26 cellular contexts compared by ENCODE assay signal in genomic region chr12:63864456-63864709, GRCh38.
"Had no signal": no experiment of that assay in that cellular context is flagged by ENCODE, and none has a peak within 500 bp of the region (broad histone marks: within the 10 kb centered on the region; RNA-seq: fewer than 3 reads in every experiment).

No MANE protein-coding gene starts in this region.

- H3K4me2 ChIP-seq: hepatocyte, neural progenitor cell had no signal

- H3K4me3 ChIP-seq: coronary artery, esophagus muscularis mucosa, gastroesophageal sphincter, heart left ventricle, hepatocyte, lung, mucosa of descending colon, neural progenitor cell, prostate gland, right atrium auricular region, spleen, thoracic aorta, transverse colon, upper lobe of right lung, uterus had no signal

- H3K4me1 ChIP-seq: neural progenitor cell, prostate gland, uterus had no signal

- H3K27ac ChIP-seq: coronary artery, esophagus muscularis mucosa, foreskin keratinocyte, gastroesophageal sphincter, heart left ventricle, neural progenitor cell, prostate gland, right atrium auricular region, spleen, thoracic aorta, upper lobe of right lung, uterus had no signal

- ATAC-seq: gastroesophageal sphincter; heart left ventricle; left lobe of liver; mucosa of descending colon; natural killer cell treated with Interleukin-12 subunit alpha and Interleukin-12 subunit beta and Interleukin-15 and Interleukin-18, amount 100 ng/mL, for 72 hours; sciatic nerve; stimulated activated memory B cell treated with anti-CD40 and anti-IgM and Interleukin-4, amounts not matched to agents 10 μg/mL and 1 μg/mL and 100 μg/mL, for 72 hours; upper lobe of right lung had no signal

- H3K9ac ChIP-seq: neural progenitor cell had no signal

- H2AFZ ChIP-seq: hepatocyte, neural progenitor cell had no signal

- H3K27me3 ChIP-seq: esophagus muscularis mucosa, foreskin keratinocyte, gastroesophageal sphincter, heart left ventricle, hepatocyte, neural progenitor cell, right atrium auricular region, spleen, transverse colon, upper lobe of right lung, uterus had no signal

- H3K9me3 ChIP-seq: esophagus muscularis mucosa, gastroesophageal sphincter, heart left ventricle, mucosa of descending colon, prostate gland, right atrium auricular region, spleen, thoracic aorta, transverse colon, upper lobe of right lung, uterus had no signal

- H3K36me3 ChIP-seq: esophagus muscularis mucosa, gastroesophageal sphincter, heart left ventricle, neural progenitor cell, prostate gland, right atrium auricular region, spleen, thoracic aorta, transverse colon, upper lobe of right lung, uterus had no signal

- DNase-seq: dermis blood vessel endothelial cell; effector memory CD4-positive, alpha-beta T cell; foreskin keratinocyte; heart left ventricle; kidney; mesenchymal stem cell; mucosa of descending colon; naive B cell; spleen; stimulated activated CD4-positive, alpha-beta T cell treated with anti-CD3 and anti-CD28 coated beads, Interleukin-4, amount 100 ng/mL, for 4 hours; transverse colon; upper lobe of right lung; uterus had no signal
